In the genomic region with DNA sequence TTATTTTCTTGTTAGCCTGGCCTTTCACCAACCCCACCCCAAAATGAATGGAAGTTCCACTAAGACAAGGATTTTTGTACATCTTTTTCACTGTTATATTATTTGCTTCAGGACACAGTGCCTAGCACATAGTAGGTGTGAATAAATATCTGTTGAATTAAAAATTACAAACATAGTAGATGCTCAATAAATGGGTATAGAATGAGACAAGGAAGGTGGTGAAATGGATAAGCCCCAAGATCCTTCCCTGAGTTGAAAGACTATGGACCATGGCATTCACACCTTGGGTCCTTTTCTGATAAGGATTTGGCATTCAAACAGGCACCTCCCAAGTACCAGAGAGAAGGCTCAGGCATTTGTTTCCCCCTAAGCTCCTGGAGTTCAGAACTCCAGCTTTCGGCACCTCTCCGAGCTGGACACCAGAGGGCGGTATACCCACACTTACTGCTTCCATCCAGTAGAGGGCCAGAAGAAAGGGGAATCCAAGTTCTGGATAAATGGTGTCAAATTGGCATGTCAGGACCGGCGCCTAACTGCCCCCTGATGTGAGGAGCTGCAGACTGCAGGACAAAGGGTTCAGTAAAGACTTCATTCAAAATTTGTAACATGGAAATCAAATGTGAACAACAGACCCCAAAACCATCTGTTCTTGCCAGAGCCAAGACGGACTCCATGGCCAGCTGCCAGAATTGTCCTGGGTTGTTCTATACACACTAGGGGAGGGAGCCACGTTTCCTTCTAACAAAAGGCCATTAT, we compare ENCODE assay signal across 8 cellular contexts.
DNase-seq lines count a peak whose midpoint lies in the region; ATAC-seq, FAIRE-seq and TF ChIP-seq lines count a peak whose summit lies in the region.

No MANE protein-coding gene starts in this region.

- H3K4me3 Mint-ChIP-seq in Calu3 (ENCODE audit: low read depth, unreplicated experiment) (peak overlapping the region; percentile 58), type B pancreatic cell (peak overlapping the region; percentile 77)

- H3K9me3 ChIP-seq in RWPE2 (ENCODE audit: severe bottlenecking) (no peaks in the 10 kb centered on the region), pancreas (no peaks in the 10 kb centered on the region)

- H3K4me3 ChIP-seq in RWPE2 (ENCODE audit: severe bottlenecking) (no peak overlapping the region), pancreas (no peak overlapping the region)

- H3K27me3 ChIP-seq in RWPE2 (ENCODE audit: insufficient read depth, poor library complexity, severe bottlenecking), result no peaks in the 10 kb centered on the region
- H3K27me3 ChIP-seq in pancreas, result no peaks in the 10 kb centered on the region

- WGBS in pancreas, 2 donors, result 0 to 7% methylated on average over 7 of the region's 7 CpGs

- FAIRE-seq in pancreas (lab: Jason Lieb, UNC), result no peak

- intact Hi-C loops in Calu3 (cut with micrococcal nuclease; ENCODE audit: unreplicated experiment), result loop anchor here (1.0 to 10.0 kb wide), 7 partner anchors 47 to 605 kb away; no protein-coding TSS in a partner anchor
- intact Hi-C loops in pancreas (cut with DNase I), result no loop called here

- no peak overlapping the region for H3K27ac Mint-ChIP-seq in Calu3 (ENCODE audit: unreplicated experiment)
- H3K27ac Mint-ChIP-seq in type B pancreatic cell, result peak overlapping the region; percentile 60

- CTCF ChIA-PET in Calu3 (lab: Charles Lee), result interaction anchor here (1.0 to 2.2 kb wide), 15 partner anchors 12 to 604 kb away, joined by 3 to 21 read pairs (median 5); no protein-coding TSS in a partner anchor

- H3K4me1 ChIP-seq in RWPE2 (ENCODE audit: insufficient read depth, poor library complexity, severe bottlenecking), result no peaks in the 10 kb centered on the region
- no peaks in the 10 kb centered on the region for H3K4me1 ChIP-seq in pancreas

- H3K4me1 Mint-ChIP-seq in Calu3 (ENCODE audit: low read depth, unreplicated experiment) (no peaks in the 10 kb centered on the region), type B pancreatic cell (ENCODE audit: unreplicated experiment) (peaks cover 80% of the 10 kb centered on the region)

- H3K36me3 Mint-ChIP-seq in Calu3 (ENCODE audit: insufficient read depth, unreplicated experiment), result no peaks in the 10 kb centered on the region
- H3K36me3 Mint-ChIP-seq in type B pancreatic cell, result peaks cover 4% of the 10 kb centered on the region

- no TSS peak for BruUV-seq in Calu3 (replicated peaks; lab: Mats Ljungman, UMichigan)

- DNase-seq in Calu3, result peak; percentile 78
- peak; percentile 40 to 63 for DNase-seq in Kasumi-1 (lab: John Stamatoyannopoulos, UW)
- no peak for DNase-seq in RWPE2 (ENCODE audit: low spot score)
- DNase-seq in activated naive CD4-positive, alpha-beta T cell (lab: John Stamatoyannopoulos, UW), result peak in 3 of 4 experiments; percentile 4 to 38 (median 6)
- peak; percentile 45 for DNase-seq in glomerular endothelial cell (ENCODE audit: extremely low read depth, low read depth, low spot score)
- peak; percentile 41 to 80 (median 76) for DNase-seq in pancreas
- DNase-seq in type B pancreatic cell (ENCODE audit: extremely low spot score, unreplicated experiment), result peak; percentile 82

- H3K27me3 Mint-ChIP-seq in Calu3 (ENCODE audit: unreplicated experiment), result no peaks in the 10 kb centered on the region
- no peaks in the 10 kb centered on the region for H3K27me3 Mint-ChIP-seq in type B pancreatic cell

- H3K36me3 ChIP-seq in RWPE2 (ENCODE audit: low read depth), result no peaks in the 10 kb centered on the region
- H3K36me3 ChIP-seq in pancreas, result no peaks in the 10 kb centered on the region

- TF ChIP-seq CTCF in Calu3 (IDR thresholded peaks at IDR 0.05; ENCODE audit: unreplicated experiment), result peak; percentile 98
- TF ChIP-seq CTCF in RWPE2 (IDR thresholded peaks at IDR 0.05; ENCODE audit: poor library complexity, severe bottlenecking), result peak; percentile 79
- TF ChIP-seq CTCF in pancreas (IDR thresholded peaks at IDR 0.05), result peak; percentile 89 to 98 (median 94)
- TF ChIP-seq CTCF in type B pancreatic cell (conservative IDR thresholded peaks at IDR 0.05), result peak; percentile 100

- H3K9me3 Mint-ChIP-seq in Calu3 (ENCODE audit: low read depth, unreplicated experiment) (no peaks in the 10 kb centered on the region), type B pancreatic cell (no peaks in the 10 kb centered on the region)

- H3K27ac ChIP-seq in RWPE2 (ENCODE audit: poor library complexity, severe bottlenecking), result no peak overlapping the region
- H3K27ac ChIP-seq in pancreas, result no peak overlapping the region

- ATAC-seq in GM21381 (IDR thresholded peaks at IDR 0.05; ENCODE audit: unreplicated experiment) (peak; percentile 84), RWPE2 (ENCODE audit: low read depth) (peak; percentile 74), pancreas (peak; percentile 85 to 99 (median 96))
